Comparison of ENCODE assay signal across 1 cellular context in genomic region chr5:34915139-34915855, GRCh38.
TF ChIP-seq lines count a peak whose summit lies in the region.

TSS of gene BRIX1 (plus strand) at chr5:34915711. CDS start at chr5:34915739, 28 bp downstream.
TSS of gene RAD1 (minus strand) at chr5:34915504. CDS start at chr5:34914892, 612 bp downstream.

TF ChIP-seq in HepG2, 621 proteins besides CTCF, POLR2A, EP300 and RAD21 (continued from another document):
- no peak for TF ChIP-seq AKNA (CRISPR knock-in tag; IDR thresholded peaks at IDR 0.05; ENCODE audit: borderline replicate concordance)
- TF ChIP-seq BRCA1 (CRISPR knock-in tag; IDR thresholded peaks at IDR 0.05) = no peak
- no peak for TF ChIP-seq ZNF704 (CRISPR knock-in tag; IDR thresholded peaks at IDR 0.05; ENCODE audit: borderline replicate concordance)
- TF ChIP-seq DPF2 (CRISPR knock-in tag; IDR thresholded peaks at IDR 0.05; ENCODE audit: borderline replicate concordance, low read depth) = no peak
